1 cellular context compared by ENCODE assay signal in the genomic region with DNA sequence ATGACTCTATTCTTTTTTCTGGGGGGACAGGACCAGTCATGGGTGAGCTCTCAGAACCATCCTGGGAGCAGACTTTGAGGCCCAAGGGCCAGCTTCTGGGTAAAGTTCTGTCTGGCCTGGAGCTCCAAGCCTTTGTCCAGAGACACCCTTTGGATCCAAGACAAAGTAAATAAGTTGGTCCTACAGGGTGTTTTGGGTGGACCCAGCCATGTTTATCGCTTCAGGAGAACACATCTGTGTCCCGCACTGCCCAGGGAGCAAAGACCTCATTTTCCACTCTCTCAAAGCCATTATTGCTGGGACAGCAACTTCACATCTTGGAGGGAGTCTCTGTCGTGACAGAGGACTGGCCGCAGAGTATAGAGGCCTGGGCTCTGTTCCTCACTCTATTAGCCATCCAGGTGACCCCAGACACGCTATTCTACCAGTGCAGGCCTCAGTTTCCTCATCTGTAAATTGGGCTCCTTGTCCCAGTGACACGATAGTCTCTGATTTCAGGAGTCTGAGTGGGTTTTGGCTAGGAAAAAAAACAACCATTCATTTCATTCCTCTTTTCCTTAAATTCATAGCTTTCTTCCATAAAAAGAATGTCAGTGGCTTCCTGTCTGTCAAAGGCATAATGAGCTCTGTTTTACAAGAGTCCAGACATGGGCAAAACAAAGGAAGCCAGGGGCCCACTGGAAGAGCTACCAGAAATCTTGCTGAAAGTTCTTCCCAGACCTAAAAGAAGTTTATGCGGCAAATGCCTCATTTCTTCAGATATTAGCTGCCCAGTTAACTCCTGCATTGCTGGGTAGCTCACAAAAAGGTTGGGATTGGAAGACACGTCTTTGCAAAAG.
A peak's percentile ranks its signal among the peaks of the same experiment; 100 is the strongest.
TF ChIP-seq lines count a peak whose summit lies in the region.

No MANE protein-coding gene starts in this region.

TF ChIP-seq in K562, 482 proteins besides CTCF, POLR2A, EP300 and RAD21 (continued from another document):
- TF ChIP-seq BCOR (IDR thresholded peaks at IDR 0.05) (peak; percentile 88), RCOR1 (IDR thresholded peaks at IDR 0.05; ENCODE audit: borderline replicate concordance in 1 of 2, low read depth in 2 of 2, low read length in 2 of 2) (0 out of 4 replicates have a peak, but pooled peaks of 1 of the 2 experiments have one; percentile 22)
TF ChIP-seq in K562: peak in this region for 6.
